Comparison of ENCODE assay signal across 26 cellular contexts in the genomic region with DNA sequence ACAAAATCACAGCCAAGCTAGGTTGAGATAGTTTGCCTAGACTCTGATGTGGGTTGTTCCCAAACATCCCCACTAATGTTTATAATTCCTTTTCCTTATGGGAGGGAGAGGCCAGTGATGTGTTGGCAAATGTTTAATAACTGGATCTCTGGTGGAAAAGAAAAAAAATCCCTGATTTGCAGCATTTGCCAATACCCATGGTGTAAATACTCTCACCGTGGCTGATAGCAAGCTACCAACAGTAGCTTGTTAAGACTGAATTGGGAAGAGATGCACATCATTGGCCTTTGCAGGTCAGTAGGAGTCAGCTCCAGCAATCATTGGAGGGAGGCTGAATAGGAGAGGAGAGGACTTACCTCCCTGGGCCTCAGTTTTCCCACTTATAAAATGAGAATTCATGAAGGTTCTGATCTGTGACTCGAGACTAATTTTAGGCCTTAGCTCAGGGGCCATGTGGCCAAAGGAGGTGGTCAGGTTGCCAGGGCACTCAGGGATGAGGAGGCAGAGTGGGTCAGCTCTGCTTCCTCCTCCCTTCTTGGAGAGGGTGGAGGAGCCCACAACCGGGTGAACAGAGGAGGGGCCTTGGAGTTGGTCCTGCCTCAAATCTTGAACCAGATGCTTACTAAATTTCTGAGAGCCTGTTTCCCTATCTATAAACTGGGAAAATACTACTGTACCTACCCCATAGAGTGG.
"Had no signal": no experiment of that assay in that cellular context is flagged by ENCODE, and none has a peak within 500 bp of the region (broad histone marks: within the 10 kb centered on the region; RNA-seq: fewer than 3 reads in every experiment).

No MANE protein-coding gene starts in this region.

- H3K4me3 ChIP-seq: ovary, psoas muscle, right lobe of liver, sigmoid colon, stomach, thoracic aorta, thyroid gland, tibial nerve, upper lobe of left lung had no signal

- H2AFZ ChIP-seq: parathyroid adenoma had no signal

- FAIRE-seq: small intestine, urothelium cell line had no signal

- H3K9me3 ChIP-seq: neutrophil, ovary, psoas muscle, right lobe of liver, sigmoid colon, stomach, thoracic aorta, thyroid gland, tibial nerve, upper lobe of left lung had no signal

- H3K9ac ChIP-seq: parathyroid adenoma had no signal

- H3K79me2 ChIP-seq: parathyroid adenoma had no signal

- H3K36me3 ChIP-seq: neutrophil, ovary, right lobe of liver, sigmoid colon, stomach, thoracic aorta, thyroid gland, tibial nerve, upper lobe of left lung had no signal

- H3K27me3 ChIP-seq: neutrophil, ovary, right lobe of liver, sigmoid colon, thyroid gland, tibial nerve, upper lobe of left lung had no signal

- DNase-seq: naive thymus-derived CD8-positive, alpha-beta T cell; nephron progenitor cell; nucleus accumbens; ovary; posterior cingulate gyrus; psoas muscle; right cardiac atrium; right lobe of liver; sigmoid colon; small intestine; stimulated activated CD4-positive, alpha-beta T cell treated with anti-CD3 and anti-CD28 coated beads, Interleukin-15, amount 100 ng/mL, for 24 hours; stimulated activated CD4-positive, alpha-beta T cell treated with anti-CD3 and anti-CD28 coated beads, Interleukin-2, amount 100 ng/mL, for 24 hours; stimulated activated CD4-positive, alpha-beta T cell treated with anti-CD3 and anti-CD28 coated beads, Interleukin-2, amount 100 ng/mL, for 48 hours; stimulated activated CD4-positive, alpha-beta T cell treated with anti-CD3 and anti-CD28 coated beads, Interleukin-4, amount 100 ng/mL, for 24 hours; stimulated activated naive B cell treated with anti-CD40 and anti-IgM and Interleukin-4, amounts not matched to agents 10 μg/mL and 1 μg/mL and 100 μg/mL, for 72 hours; stimulated activated naive CD4-positive, alpha-beta T cell treated with Interleukin-2 at 50 U/mL for 16 hours; stomach; thyroid gland; upper lobe of left lung had no signal

- H3K27ac ChIP-seq: neutrophil, ovary, parathyroid adenoma, psoas muscle, right lobe of liver, stomach, thoracic aorta, thyroid gland, tibial nerve, upper lobe of left lung had no signal

- ATAC-seq: naive thymus-derived CD8-positive, alpha-beta T cell; natural killer cell treated with Interleukin-12 subunit alpha and Interleukin-12 subunit beta and Interleukin-15 and Interleukin-18, amount 100 ng/mL, for 72 hours; right cardiac atrium; right lobe of liver; stimulated activated effector memory CD8-positive, alpha-beta T cell treated with anti-CD3 and anti-CD28 coated beads, Interleukin-12 subunit alpha, Interleukin-12 subunit beta, amount 100 ng/mL, for 72 hours; stimulated activated naive B cell treated with anti-CD40 and anti-IgM and Interleukin-4, amounts not matched to agents 10 μg/mL and 1 μg/mL and 100 μg/mL, for 72 hours had no signal

- H3K4me1 ChIP-seq: parathyroid adenoma, psoas muscle, right lobe of liver, sigmoid colon, thyroid gland, tibial nerve, upper lobe of left lung had no signal
